Comparison of ENCODE assay signal across 8 cellular contexts in genomic region chr4:30718021-30718888, GRCh38. TPM values are rescaled to one million over a fixed set of nuclear protein-coding genes. Genes with fewer than 3 reads are reported as not detected.
A peak's percentile ranks its signal among the peaks of the same experiment; 100 is the strongest.
DNase-seq lines count a peak whose midpoint lies in the region; ATAC-seq and TF ChIP-seq lines count a peak whose summit lies in the region.

No MANE protein-coding gene starts in this region.

- no peak for TF ChIP-seq EP300 in sigmoid colon (IDR thresholded peaks at IDR 0.05)

- no peak for TF ChIP-seq RAD21 in HCT116 (IDR thresholded peaks at IDR 0.05; ENCODE audit: low read depth)

- H4K20me1 ChIP-seq in BLaER1 (peaks cover 19% of the 10 kb centered on the region), HCT116 (ENCODE audit: insufficient read depth) (no peaks in the 10 kb centered on the region)

- RAD21 ChIA-PET in HCT116 (lab: Charles Lee; ENCODE audit: low non-redundant PET in 1 of 2, low total read pairs in 2 of 2, uncharacterized antibody in 2 of 2, unreplicated experiment in 2 of 2) = no interaction called here

- H3K4me2 ChIP-seq in BLaER1 (peak overlapping the region; percentile 98), HCT116 (ENCODE audit: low read length) (no peak overlapping the region)

- CTCF ChIA-PET in HCT116 (lab: Charles Lee) = no interaction called here

- peaks cover 15% of the 10 kb centered on the region; the same call in 1 of the 2 replicates for H3K79me2 ChIP-seq in HCT116 (ENCODE audit: insufficient read depth, low read length)

- no peak overlapping the region for H3K9ac ChIP-seq in BLaER1
- no peak overlapping the region for H3K9ac ChIP-seq in HCT116 (ENCODE audit: low read length)

- H3K4me3 ChIP-seq in BLaER1 (peak overlapping the region; percentile 69), HCT116 (replicated peaks in 1 of 2; ENCODE audit: low read depth in 1 of 2, low read length in 2 of 2) (no peak overlapping the region), sigmoid colon (peak overlapping the region; percentile 62 to 92 (median 80))

- TF ChIP-seq POLR2A in HCT116 (IDR thresholded peaks at IDR 0.05; ENCODE audit: borderline replicate concordance, extremely low read depth, insufficient read depth, insufficient read length) (no peak), sigmoid colon (IDR thresholded peaks at IDR 0.05) (no peak)

- H3K9me2 ChIP-seq in HCT116 (ENCODE audit: insufficient read depth) = no peaks in the 10 kb centered on the region

- H3K36me3 ChIP-seq in BLaER1 (no peaks in the 10 kb centered on the region), HCT116 (ENCODE audit: control insufficient read depth in 1 of 2, insufficient read depth in 2 of 2, low read length in 2 of 2) (0 out of 4 replicates have a peak, but pooled peaks cover 0 to 6% of the 10 kb centered on the region in 2 experiments), sigmoid colon (no peaks in the 10 kb centered on the region)

- H3K4me1 ChIP-seq in BLaER1 (peaks cover 34% of the 10 kb centered on the region), HCT116 (ENCODE audit: control insufficient read depth in 1 of 2, insufficient read depth in 2 of 2, low read length in 2 of 2) (peaks cover 25 to 36% of the 10 kb centered on the region in 2 experiments), sigmoid colon (peaks cover 0 to 10% (median 5%) of the 10 kb centered on the region in 4 donors)

- no peak for ATAC-seq in HCT116
- ATAC-seq in HG03354 (IDR thresholded peaks at IDR 0.05; ENCODE audit: poor library complexity, severe bottlenecking, unreplicated experiment) = no peak
- ATAC-seq in GM21825 (IDR thresholded peaks at IDR 0.05; ENCODE audit: unreplicated experiment) = no peak
- ATAC-seq in GM19463 (IDR thresholded peaks at IDR 0.05; ENCODE audit: unreplicated experiment) = no peak

- intact Hi-C loops in HCT116 (cut with micrococcal nuclease) = loop anchor here (5.0 to 10.0 kb wide), 6 partner anchors 67 to 957 kb away; no protein-coding TSS in a partner anchor
- intact Hi-C loops in sigmoid colon (cut with DNase I) = loop anchor here (10.0 kb wide), 2 partner anchors 427 to 637 kb away; no protein-coding TSS in a partner anchor

- DNase-seq in HCT116 (ENCODE audit: low read depth, low spot score) = no peak
- peak in 49 of 51 donors; percentile 4 to 89 (median 53) for DNase-seq in hypothalamus (lab: John Stamatoyannopoulos, UW)
- DNase-seq in sigmoid colon = peak; percentile 83

- 2% methylated on average over 45 of the region's 45 CpGs for WGBS in sigmoid colon, 2 donors

- no peak overlapping the region for H2AFZ ChIP-seq in HCT116 (ENCODE audit: low read depth, low read length, poor library complexity, severe bottlenecking)

- no peak overlapping the region for H3K27ac ChIP-seq in BLaER1
- peak overlapping the region; percentile 86 for H3K27ac ChIP-seq in HCT116 (ENCODE audit: low read depth, low read length)
- peak overlapping the region; percentile 71 for H3K27ac ChIP-seq in angular gyrus (ENCODE audit: low read depth, low read length)
- peak overlapping the region; percentile 78 to 89 (median 84) for H3K27ac ChIP-seq in sigmoid colon

- TF ChIP-seq CTCF in HCT116 (IDR thresholded peaks at IDR 0.05 in 2 of 3, conservative IDR thresholded peaks at IDR 0.05 in 1 of 3; ENCODE audit: borderline replicate concordance in 1 of 3, insufficient read depth in 1 of 3, low read depth in 2 of 3, low read length in 2 of 3) (no peak), sigmoid colon (IDR thresholded peaks at IDR 0.05) (no peak)

- POLR2A ChIA-PET in HCT116 (lab: Charles Lee) = no interaction called here

- no TSS peak for BruUV-seq in HCT116 (replicated peaks; lab: Mats Ljungman, UMichigan)

- H3K9me3 ChIP-seq in BLaER1 = peaks cover 21% of the 10 kb centered on the region; the same call in 1 of the 2 replicates
- H3K9me3 ChIP-seq in HCT116 (ENCODE audit: control insufficient read depth in 1 of 2, insufficient read depth in 1 of 2, low read depth in 1 of 2, low read length in 2 of 2) = peaks cover 10 to 31% of the 10 kb centered on the region in 2 experiments; a peak in 2 of 4 replicates
- no peaks in the 10 kb centered on the region for H3K9me3 ChIP-seq in sigmoid colon

- H3K27me3 ChIP-seq in BLaER1 (peaks cover 47% of the 10 kb centered on the region), HCT116 (ENCODE audit: insufficient read depth, low read length) (no peaks in the 10 kb centered on the region), sigmoid colon (peaks cover 0 to 5% (median 0%) of the 10 kb centered on the region in 3 donors)

TF ChIP-seq in HCT116, 20 proteins besides CTCF, POLR2A, EP300 and RAD21:
- no peak for TF ChIP-seq EZH2phosphoT487 (IDR thresholded peaks at IDR 0.05; ENCODE audit: borderline replicate concordance)
- TF ChIP-seq REST (IDR thresholded peaks at IDR 0.05; ENCODE audit: low read depth) = no peak
- TF ChIP-seq JUND (IDR thresholded peaks at IDR 0.05) = no peak
- TF ChIP-seq EZH2 (IDR thresholded peaks at IDR 0.05) = no peak
- no peak for TF ChIP-seq ZBTB33 (IDR thresholded peaks at IDR 0.05; ENCODE audit: extremely low read depth, insufficient replicate concordance, low read length)
- no peak for TF ChIP-seq MAX (IDR thresholded peaks at IDR 0.05)
- no peak for TF ChIP-seq POLR2AphosphoS5 (IDR thresholded peaks at IDR 0.05; ENCODE audit: low read depth, low read length)
- no peak for TF ChIP-seq CEBPB (IDR thresholded peaks at IDR 0.05; ENCODE audit: low read depth)
- no peak for TF ChIP-seq SIN3A (IDR thresholded peaks at IDR 0.05; ENCODE audit: low read depth)
- TF ChIP-seq ZFX (IDR thresholded peaks at IDR 0.05) = no peak
- no peak for TF ChIP-seq ZNF274 (IDR thresholded peaks at IDR 0.05; ENCODE audit: low read depth, low read length)
- TF ChIP-seq ELF1 (IDR thresholded peaks at IDR 0.05; ENCODE audit: borderline replicate concordance, low read depth) = no peak

RNA-seq across cellular contexts. Expression of gene PCDH7, which starts 1.9 kb away (rescaled TPM):
- total RNA-seq in HCT116 (2021; ENCODE audit: unreplicated experiment) (65.9 TPM), sigmoid colon (100 to 1,000 TPM; 156 to 221 (median 196) TPM)
- polyA plus RNA-seq in HCT116 (2012) = 29.5 and 35.8 TPM in 2 replicates
- 1 to 10 TPM in 1 of 3 donors, under 1 TPM in 2; 0.60 to 4.6 (median 0.92) TPM for polyA plus RNA-seq in sigmoid colon

Comparison
In these comparisons a context has a peak if more than half of its experiments do, and no peak if none do; other contexts are left out.
1. H3K4me3 ChIP-seq: peak in BLaER1 (single experiment) and sigmoid colon (4 of 4); none in HCT116 (0 of 2).